28 cellular contexts compared by ENCODE assay signal in the genomic region with DNA sequence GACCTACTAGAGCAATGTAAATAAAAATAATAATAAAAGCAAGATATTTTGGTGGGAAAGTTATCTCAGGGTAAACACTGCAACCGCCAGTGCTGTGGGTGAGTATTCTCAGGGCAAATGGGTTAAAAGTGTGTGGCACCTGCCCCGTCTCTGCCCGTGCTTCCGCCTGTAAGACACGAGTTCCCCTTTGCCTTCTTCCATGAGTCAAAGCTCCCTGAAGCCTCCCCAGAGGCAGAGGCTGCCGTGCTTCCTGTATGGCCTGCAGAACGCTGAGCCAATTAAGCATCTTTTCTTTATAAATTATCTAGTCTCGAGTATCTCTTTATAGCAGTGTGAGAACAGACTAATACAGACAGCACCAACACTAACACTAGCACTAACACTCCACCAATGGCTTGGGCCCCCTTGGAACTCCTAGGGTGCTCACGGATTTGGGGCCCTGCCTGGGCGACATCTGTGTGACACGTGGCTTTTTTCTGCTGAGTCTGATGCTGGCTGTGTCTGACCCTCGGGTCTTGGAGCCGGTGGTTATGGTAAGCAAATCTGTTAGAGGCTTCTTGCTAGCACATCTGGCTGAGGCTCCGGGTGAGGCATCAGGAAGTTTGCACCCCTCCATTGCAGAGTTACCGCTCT. TPM values are rescaled to one million over a fixed set of nuclear protein-coding genes. Genes with fewer than 3 reads are reported as not detected.
DNase-seq lines count a peak whose midpoint lies in the region; ATAC-seq and TF ChIP-seq lines count a peak whose summit lies in the region.
"Had no signal": no experiment of that assay in that cellular context is flagged by ENCODE, and none has a peak within 500 bp of the region (broad histone marks: within the 10 kb centered on the region; RNA-seq: fewer than 3 reads in every experiment).

No MANE protein-coding gene starts in this region.

- no peaks in the 10 kb centered on the region for H3K4me1 ChIP-seq in IMR-90 (ENCODE audit: control insufficient read depth, insufficient read depth, low read length)
- peaks cover 30% of the 10 kb centered on the region for H3K4me1 ChIP-seq in neural progenitor cell
- H3K4me1 ChIP-seq: heart right ventricle, parathyroid adenoma, right lobe of liver, transverse colon had no signal

- H3K23ac ChIP-seq in IMR-90 (ENCODE audit: low read depth, low read length): no peak overlapping the region

- H3K79me1 ChIP-seq in IMR-90 (ENCODE audit: low read depth in 1 of 2, low read length in 2 of 2): no peaks in the 10 kb centered on the region

- H3K27ac Mint-ChIP-seq in neural progenitor cell: no peak overlapping the region
- H3K27ac Mint-ChIP-seq: activated CD8-positive, alpha-beta T cell treated with anti-CD3 and anti-CD28 coated beads, Interleukin-2, amount 10 ng/mL, durations not matched to agents 7 days and 5 days; activated T-cell treated with anti-CD3 and anti-CD28 coated beads, Interleukin-2, amount 50 U/mL, for 24 hours; natural killer cell treated with Interleukin-12 subunit alpha and Interleukin-12 subunit beta and Interleukin-15 and Interleukin-18, amount 100 ng/mL, for 72 hours; T-helper 2 cell treated with Interferon-gamma antibody and Interleukin-4, amounts not matched to agents 5 μg/mL and 100 μg/mL, for 36 hours had no signal

- H4K91ac ChIP-seq in IMR-90 (ENCODE audit: insufficient read depth, low read depth, low read length): no peak overlapping the region

- no peaks in the 10 kb centered on the region for H3K36me3 ChIP-seq in IMR-90 (ENCODE audit: control insufficient read depth, insufficient read depth, low read length)
- peaks cover 7% of the 10 kb centered on the region for H3K36me3 ChIP-seq in neural progenitor cell
- H3K36me3 ChIP-seq: heart right ventricle, right lobe of liver, transverse colon had no signal

- H2BK15ac ChIP-seq in IMR-90 (ENCODE audit: low read depth, low read length): no peak overlapping the region

- BruUV-seq in IMR-90 (replicated peaks; lab: Mats Ljungman, UMichigan): no TSS peak

- no peak overlapping the region for H4K5ac ChIP-seq in IMR-90 (ENCODE audit: low read depth, low read length)

- H2AK5ac ChIP-seq in IMR-90 (ENCODE audit: low read depth, low read length): no peak overlapping the region

- TF ChIP-seq POLR2A in IMR-90 (IDR thresholded peaks at IDR 0.05; ENCODE audit: low read depth, low read length): no peak

- 25% methylated on average over 4 of the region's 15 CpGs; no CpG with 5 or more reads in 1 of the 2 experiments for WGBS in IMR-90 (ENCODE audit: extremely low coverage in 2 of 2, insufficient read length in 1 of 2), 2 experiments

- H3K27ac ChIP-seq in IMR-90 (ENCODE audit: insufficient read depth, low read length) (no peak overlapping the region), neural progenitor cell (peak overlapping the region; percentile 86)
- H3K27ac ChIP-seq: heart right ventricle, parathyroid adenoma, right lobe of liver, transverse colon had no signal

- TF ChIP-seq CTCF in IMR-90 (conservative IDR thresholded peaks at IDR 0.05; ENCODE audit: low read depth, low read length) (no peak), neural progenitor cell (IDR thresholded peaks at IDR 0.05) (no peak)

- no peak overlapping the region for H2BK120ac ChIP-seq in IMR-90 (ENCODE audit: low read depth, low read length)

- DNase-seq in NCI-H2107 (lab: John Stamatoyannopoulos, UW) (peak; percentile 2), NCI-H2107 treated with DMSO at 0.1 percent for 48 hours (lab: John Stamatoyannopoulos, UW; ENCODE audit: unreplicated experiment) (no peak), IMR-90 (peak; percentile 8), RPMI8226 (peak; percentile 87), neural progenitor cell (ENCODE audit: low spot score) (no peak), mucosa of gallbladder (ENCODE audit: low spot score) (no peak), Right ventricle myocardium inferior (ENCODE audit: missing footprints) (no peak), GDM1 (lab: John Stamatoyannopoulos, UW) (no peak)
- DNase-seq: activated CD8-positive, alpha-beta T cell treated with anti-CD3 and anti-CD28 coated beads, Interleukin-2, amount 10 ng/mL, durations not matched to agents 7 days and 5 days; activated naive CD4-positive, alpha-beta T cell; activated T-cell treated with anti-CD3 and anti-CD28 coated beads, Interleukin-2, amount 50 U/mL, for 24 hours; COR-L47; DMS79; heart right ventricle; left ventricle myocardium superior; midbrain; NCI-H1694 treated with DMSO at 0.1 percent for 48 hours; NCI-H446 treated with DMSO at 0.1 percent for 48 hours; NK-92 treated with Interleukin-12 subunit alpha and Interleukin-12 subunit beta, amount 100 ng/mL, for 24 hours; right lobe of liver; stimulated activated CD8-positive, alpha-beta memory T cell treated with anti-CD3 and anti-CD28 coated beads, Interleukin-4, amount 100 ng/mL, for 48 hours; transverse colon had no signal

- H2AFZ ChIP-seq in IMR-90 (replicated peaks; ENCODE audit: low read length, poor library complexity) (no peak overlapping the region), neural progenitor cell (replicated peaks) (no peak overlapping the region)
- H2AFZ ChIP-seq: parathyroid adenoma had no signal

- peaks cover 37% of the 10 kb centered on the region for H3K4me1 Mint-ChIP-seq in neural progenitor cell

- no peak overlapping the region for H3K14ac ChIP-seq in IMR-90 (replicated peaks; ENCODE audit: low read depth, low read length)

- no peak overlapping the region for H3K4me3 ChIP-seq in IMR-90 (ENCODE audit: insufficient read depth, low read depth, low read length)
- H3K4me3 ChIP-seq in neural progenitor cell: no peak overlapping the region
- H3K4me3 ChIP-seq: heart right ventricle, right lobe of liver, transverse colon had no signal

- H3K79me2 ChIP-seq in neural progenitor cell (ENCODE audit: low read depth): peaks cover 83% of the 10 kb centered on the region
- H3K79me2 ChIP-seq: parathyroid adenoma had no signal

- intact Hi-C loops in IMR-90 (cut with micrococcal nuclease) (no loop called here), Right ventricle myocardium inferior (cut with DNase I) (no loop called here)

- in situ Hi-C loops in IMR-90 (cut with MboI; ENCODE audit: low sequenced_read_pairs): no loop called here

- H2BK5ac ChIP-seq in IMR-90 (ENCODE audit: low read depth, low read length, poor library complexity, severe bottlenecking): no peak overlapping the region

- H3K56ac ChIP-seq in IMR-90 (ENCODE audit: extremely low read depth, insufficient read depth, low read length): no peak overlapping the region

- no peak for TF ChIP-seq RAD21 in IMR-90 (IDR thresholded peaks at IDR 0.05; ENCODE audit: low read length)

- H4K20me1 ChIP-seq in IMR-90 (ENCODE audit: insufficient read depth, low read length): no peaks in the 10 kb centered on the region
- H4K20me1 ChIP-seq in neural progenitor cell (ENCODE audit: low read depth): peaks cover 31% of the 10 kb centered on the region

- no peak overlapping the region for H4K8ac ChIP-seq in IMR-90 (ENCODE audit: low read depth in 2 of 2, low read length in 2 of 2)

- no peaks in the 10 kb centered on the region for H3K27me3 Mint-ChIP-seq in neural progenitor cell (ENCODE audit: insufficient read depth, low read depth)

- H3K9ac ChIP-seq in IMR-90 (ENCODE audit: low read depth, low read length): no peak overlapping the region
- H3K9ac ChIP-seq in neural progenitor cell: no peak overlapping the region
- H3K9ac ChIP-seq: parathyroid adenoma had no signal

- peaks cover 24% of the 10 kb centered on the region for H3K36me3 Mint-ChIP-seq in neural progenitor cell
- H3K36me3 Mint-ChIP-seq: natural killer cell treated with Interleukin-12 subunit alpha and Interleukin-12 subunit beta and Interleukin-15 and Interleukin-18, amount 100 ng/mL, for 72 hours had no signal

- peaks cover 44% of the 10 kb centered on the region for H3F3A ChIP-seq in neural progenitor cell (ENCODE audit: low read depth)

- H3K9me3 ChIP-seq in IMR-90 (ENCODE audit: control insufficient read depth, insufficient read depth, low read length): no peaks in the 10 kb centered on the region
- H3K9me3 ChIP-seq in neural progenitor cell (ENCODE audit: low read depth): peaks cover 12% of the 10 kb centered on the region
- H3K9me3 ChIP-seq: heart right ventricle, right lobe of liver, transverse colon had no signal

- peaks cover 10% of the 10 kb centered on the region for H3K9me3 Mint-ChIP-seq in neural progenitor cell
- H3K9me3 Mint-ChIP-seq: activated T-cell treated with anti-CD3 and anti-CD28 coated beads, Interleukin-2, amount 50 U/mL, for 24 hours; natural killer cell treated with Interleukin-12 subunit alpha and Interleukin-12 subunit beta and Interleukin-15 and Interleukin-18, amount 100 ng/mL, for 72 hours; T-helper 2 cell treated with Interferon-gamma antibody and Interleukin-4, amounts not matched to agents 5 μg/mL and 100 μg/mL, for 36 hours had no signal

- H2AK9ac ChIP-seq in IMR-90 (replicated peaks; ENCODE audit: low read depth, low read length, poor library complexity): no peak overlapping the region

- ATAC-seq in IMR-90 (ENCODE audit: low read depth) (no peak), Right ventricle myocardium inferior (no peak)
- ATAC-seq: activated CD8-positive, alpha-beta T cell treated with anti-CD3 and anti-CD28 coated beads, Interleukin-2, amount 10 ng/mL, durations not matched to agents 7 days and 5 days; heart right ventricle; left ventricle myocardium superior; natural killer cell treated with Interleukin-12 subunit alpha and Interleukin-12 subunit beta and Interleukin-15 and Interleukin-18, amount 100 ng/mL, for 72 hours; SK-N-SH treated with all-trans-retinoic acid at 6 μM for 48 hours had no signal

- POLR2A ChIA-PET in IMR-90 (lab: Charles Lee; ENCODE audit: unreplicated experiment): no interaction called here

- H3K18ac ChIP-seq in IMR-90 (ENCODE audit: low read depth, low read length): no peak overlapping the region

- H3K4me3 Mint-ChIP-seq in neural progenitor cell: no peak overlapping the region
- H3K4me3 Mint-ChIP-seq: activated CD8-positive, alpha-beta T cell treated with anti-CD3 and anti-CD28 coated beads, Interleukin-2, amount 10 ng/mL, durations not matched to agents 7 days and 5 days; activated T-cell treated with anti-CD3 and anti-CD28 coated beads, Interleukin-2, amount 50 U/mL, for 24 hours; natural killer cell treated with Interleukin-12 subunit alpha and Interleukin-12 subunit beta and Interleukin-15 and Interleukin-18, amount 100 ng/mL, for 72 hours; T-helper 2 cell treated with Interferon-gamma antibody and Interleukin-4, amounts not matched to agents 5 μg/mL and 100 μg/mL, for 36 hours had no signal

- H3K4ac ChIP-seq in IMR-90 (ENCODE audit: low read depth, low read length): no peak overlapping the region

- dilution Hi-C loops in IMR-90 (cut with HindIII; ENCODE audit: low sequenced_read_pairs, unreplicated experiment): no loop called here

- no peak overlapping the region for H3K4me2 ChIP-seq in IMR-90 (ENCODE audit: low read depth, low read length)
- no peak overlapping the region for H3K4me2 ChIP-seq in neural progenitor cell

- CTCF ChIA-PET in IMR-90 (lab: Yijun Ruan, JAX): no interaction called here

- H2BK20ac ChIP-seq in IMR-90 (ENCODE audit: low read depth, low read length): no peak overlapping the region

- H3K9me1 ChIP-seq in IMR-90 (ENCODE audit: insufficient read depth, low read length): no peaks in the 10 kb centered on the region

- H3K27me3 ChIP-seq in IMR-90 (ENCODE audit: control insufficient read depth, insufficient read depth, low read length) (peaks cover 36% of the 10 kb centered on the region), neural progenitor cell (no peaks in the 10 kb centered on the region)

RNA-seq across cellular contexts. Expression of gene PLEKHG4B, which starts 10.6 kb away (rescaled TPM):
- total RNA-seq in IMR-90 (2012; rRNA removed) (1.1 TPM in 2 replicates), neural progenitor cell (ENCODE audit: low replicate concordance) (28.8 and 63.1 TPM in 2 replicates), mucosa of gallbladder (0.09 TPM), Right ventricle myocardium inferior (not detected)
- 1.1 and 1.4 TPM in 2 replicates for polyA plus RNA-seq in IMR-90 (2012; rRNA removed)
- polyA plus RNA-seq in IMR-90 (2012; cell fraction: cytosol; rRNA removed): 0.82 and 0.98 TPM in 2 replicates
- 3.8 and 5.2 TPM in 2 replicates for polyA plus RNA-seq in IMR-90 (2012; cell fraction: nucleus; rRNA removed; ENCODE audit: low replicate concordance)
- total RNA-seq: activated CD8-positive, alpha-beta T cell treated with anti-CD3 and anti-CD28 coated beads, Interleukin-2, amount 10 ng/mL, durations not matched to agents 7 days and 5 days; bronchial epithelial cell; dermis microvascular lymphatic vessel endothelial cell; left ventricle myocardium superior; natural killer cell treated with Interleukin-12 subunit alpha and Interleukin-12 subunit beta and Interleukin-15 and Interleukin-18, amount 100 ng/mL, for 72 hours had no signal

Comparison
In these comparisons a context has a peak if more than half of its experiments do, and no peak if none do; other contexts are left out.
1. DNase-seq: peak in NCI-H2107 (single experiment), IMR-90 (single experiment) and RPMI8226 (single experiment); none in NCI-H2107 treated with DMSO at 0.1 percent for 48 hours (single experiment), neural progenitor cell (single experiment), mucosa of gallbladder (single experiment), Right ventricle myocardium inferior (single experiment) and GDM1 (single experiment).
2. RNA of gene PLEKHG4B, which starts 10.6 kb away (total RNA-seq): 28.8 to 63.1 TPM in neural progenitor cell; 1.1 TPM in IMR-90, 0.09 TPM in mucosa of gallbladder (single experiment) and not detected in Right ventricle myocardium inferior (single experiment); every median in the first group is over 10 times any median in the second.